Comparison of ENCODE assay signal across 8 cellular contexts in genomic region chr14:71933026-71933587, GRCh38. TPM values are rescaled to one million over a fixed set of nuclear protein-coding genes. Genes with fewer than 3 reads are reported as not detected.
DNase-seq lines count a peak whose midpoint lies in the region; ATAC-seq and TF ChIP-seq lines count a peak whose summit lies in the region.
"Had no signal": no experiment of that assay in that cellular context is flagged by ENCODE, and none has a peak within 500 bp of the region (broad histone marks: within the 10 kb centered on the region; RNA-seq: fewer than 3 reads in every experiment).

No MANE protein-coding gene starts in this region.

- TF ChIP-seq CTCF in GM13977 (IDR thresholded peaks at IDR 0.05; ENCODE audit: extremely low read depth, insufficient read depth, missing control alignments) (no peak), heart right ventricle (IDR thresholded peaks at IDR 0.05) (peak in 4 of 9 donors; percentile 15 to 38 (median 28)), sigmoid colon (IDR thresholded peaks at IDR 0.05) (no peak)

- TF ChIP-seq EP300 in sigmoid colon (IDR thresholded peaks at IDR 0.05): no peak

- H3K4me3 ChIP-seq in heart right ventricle (peak overlapping the region; percentile 41 to 77 (median 66)), sigmoid colon (peak overlapping the region in 3 of 4 donors; percentile 33 to 44 (median 42))

- H3K4me1 Mint-ChIP-seq in T-cell: peaks cover 18 to 20% (median 20%) of the 10 kb centered on the region in 3 donors

- ATAC-seq in T-cell (replicated peaks in 1 of 4) (no peak), heart right ventricle (peak; percentile 61 to 85 (median 78)), GM19455 (IDR thresholded peaks at IDR 0.05; ENCODE audit: unreplicated experiment) (no peak), GM21528 (IDR thresholded peaks at IDR 0.05; ENCODE audit: low FRiP score, unreplicated experiment) (no peak)

- H3K4me1 ChIP-seq in heart right ventricle (peaks cover 0 to 20% (median 7%) of the 10 kb centered on the region in 9 donors), sigmoid colon (peaks cover 0 to 18% (median 14%) of the 10 kb centered on the region in 4 donors)

- intact Hi-C loops in heart right ventricle (cut with DNase I) (loop anchor here (1.0 to 10.0 kb wide), 12 partner anchors 69 to 492 kb away; no protein-coding TSS in a partner anchor), sigmoid colon (cut with DNase I) (loop anchor here (5.0 to 10.0 kb wide), 2 partner anchors 359 to 492 kb away; no protein-coding TSS in a partner anchor)

- DNase-seq in GM13977 (ENCODE audit: low spot score) (peak; percentile 28), T-cell (no peak), heart right ventricle (peak in 1 of 2 donors; percentile 10), sigmoid colon (no peak), NK-92 (lab: John Stamatoyannopoulos, UW; ENCODE audit: unreplicated experiment) (no peak)

- H3K36me3 Mint-ChIP-seq in T-cell: no peaks in the 10 kb centered on the region

- H3K27ac Mint-ChIP-seq in T-cell: peak overlapping the region in 1 of 2 donors; percentile 37

- no peaks in the 10 kb centered on the region for H3K9me3 Mint-ChIP-seq in T-cell

- H3K27me3 Mint-ChIP-seq in T-cell: peaks cover 63 to 65% of the 10 kb centered on the region in 2 donors

- in situ Hi-C loops in GM13977 (cut with MboI; ENCODE audit: low pct_unique_long_range_greater_than_20kb, low sequenced_read_pairs, unreplicated experiment): no loop called here

- H3K36me3 ChIP-seq in heart right ventricle (no peaks in the 10 kb centered on the region), sigmoid colon (no peaks in the 10 kb centered on the region)

- H3K4me3 Mint-ChIP-seq in T-cell: peak overlapping the region in 2 of 3 donors; percentile 39 to 50

- H3K27me3 ChIP-seq in heart right ventricle: peaks cover 0 to 65% (median 9%) of the 10 kb centered on the region in 7 donors
- H3K27me3 ChIP-seq in sigmoid colon: peaks cover 9 to 55% (median 12%) of the 10 kb centered on the region in 3 donors

- POLR2A ChIA-PET in T-cell (lab: Charles Lee): no interaction called here

- no peaks in the 10 kb centered on the region for H3K9me3 ChIP-seq in heart right ventricle
- no peaks in the 10 kb centered on the region for H3K9me3 ChIP-seq in sigmoid colon

- no peak for TF ChIP-seq POLR2A in sigmoid colon (IDR thresholded peaks at IDR 0.05)

- CTCF ChIA-PET in T-cell (lab: Charles Lee): no interaction called here

- 1% methylated on average over 24 of the region's 24 CpGs for WGBS in heart right ventricle, 2 donors
- 2 to 7% methylated on average over 24 of the region's 24 CpGs for WGBS in sigmoid colon, 2 donors

- H3K27ac ChIP-seq in heart right ventricle: peak overlapping the region in 9 of 10 donors; percentile 9 to 77 (median 72)
- no peak overlapping the region for H3K27ac ChIP-seq in sigmoid colon

RNA-seq across cellular contexts. Expression of gene RGS6, which starts 0.9 kb away (rescaled TPM):
- total RNA-seq in T-cell: under 1 TPM in 1 of 5 donors, not detected in 4; 0.12 TPM
- 10 to 100 TPM; 13.8 to 31.9 (median 21.0) TPM for total RNA-seq in heart right ventricle
- polyA plus RNA-seq in heart right ventricle: 1 to 10 TPM; 1.2 to 6.0 TPM
- total RNA-seq in sigmoid colon: 1 to 10 TPM; 1.4 to 8.0 (median 1.7) TPM
- under 1 TPM in 1 of 3 donors, not detected in 2; 0.79 TPM for polyA plus RNA-seq in sigmoid colon
- total RNA-seq: epithelial cell of proximal tubule had no signal

Comparison
In these comparisons a context has a peak if more than half of its experiments do, and no peak if none do; other contexts are left out.
1. ATAC-seq: peak in heart right ventricle (8 of 8); none in T-cell (0 of 4), GM19455 (single experiment) and GM21528 (single experiment).
2. H3K27ac ChIP-seq: peak in heart right ventricle (9 of 10); none in sigmoid colon (0 of 4).